9 cellular contexts compared by ENCODE assay signal in genomic region chr10:119502214-119502613, GRCh38. TPM values are rescaled to one million over a fixed set of nuclear protein-coding genes. Genes with fewer than 3 reads are reported as not detected.
DNase-seq lines count a peak whose midpoint lies in the region; ATAC-seq and TF ChIP-seq lines count a peak whose summit lies in the region.
"Had no signal": no experiment of that assay in that cellular context is flagged by ENCODE, and none has a peak within 500 bp of the region (broad histone marks: within the 10 kb centered on the region; RNA-seq: fewer than 3 reads in every experiment).

No MANE protein-coding gene starts in this region.

- no peak overlapping the region for H4K91ac ChIP-seq in H9 (ENCODE audit: insufficient read length, low read depth, low read length)

- no peak overlapping the region for H2AK5ac ChIP-seq in H9 (ENCODE audit: insufficient read length, low read length)

- H3K4me3 Mint-ChIP-seq in CD4-positive, alpha-beta T cell = peak overlapping the region; percentile 80
- H3K4me3 Mint-ChIP-seq in neural progenitor cell (peak overlapping the region; percentile 13), H9 (no peak overlapping the region)

- no peak overlapping the region for H3K4me2 ChIP-seq in neural progenitor cell
- H3K4me2 ChIP-seq in H9 (ENCODE audit: insufficient read depth, insufficient read length, low read length) = no peak overlapping the region

- H3K23me2 ChIP-seq in H9 (ENCODE audit: insufficient read length, low read depth, low read length, poor library complexity, severe bottlenecking) = no peaks in the 10 kb centered on the region

- no peak overlapping the region for H3K4ac ChIP-seq in H9 (ENCODE audit: low read depth, low read length)

- H3K9me3 ChIP-seq in CD4-positive, alpha-beta T cell (ENCODE audit: control insufficient read depth, low read length) = no peaks in the 10 kb centered on the region
- H3K9me3 ChIP-seq in neural progenitor cell (ENCODE audit: low read depth) (no peaks in the 10 kb centered on the region), H9 (ENCODE audit: control insufficient read depth, low read depth, low read length) (no peaks in the 10 kb centered on the region), A673 (ENCODE audit: low read depth, low read length, poor library complexity, severe bottlenecking) (no peaks in the 10 kb centered on the region)
- H3K9me3 ChIP-seq: testis had no signal

- H3K56ac ChIP-seq in H9 (ENCODE audit: insufficient read length, low read depth, low read length) = no peak overlapping the region

- H2BK15ac ChIP-seq in H9 (ENCODE audit: low read depth, low read length) = no peak overlapping the region

- H2BK120ac ChIP-seq in H9 (ENCODE audit: low read depth, low read length, poor library complexity, severe bottlenecking) = no peak overlapping the region

- no peak overlapping the region for H4K8ac ChIP-seq in H9 (replicated peaks; ENCODE audit: insufficient read length, low read depth, low read length)

- no peaks in the 10 kb centered on the region for H3K27me3 Mint-ChIP-seq in CD4-positive, alpha-beta T cell
- peaks cover 13% of the 10 kb centered on the region for H3K27me3 Mint-ChIP-seq in neural progenitor cell (ENCODE audit: insufficient read depth, low read depth)
- peaks cover 11% of the 10 kb centered on the region for H3K27me3 Mint-ChIP-seq in H9 (ENCODE audit: low read depth)

- peak; percentile 64 to 91 (median 86) for DNase-seq in CD4-positive, alpha-beta T cell
- DNase-seq in activated CD8-positive, alpha-beta memory T cell treated with anti-CD3 and anti-CD28 coated beads, Interleukin-2, amount 50 U/mL, for 48 hours = peak; percentile 83
- DNase-seq in neural progenitor cell (ENCODE audit: low spot score) (no peak), H9 (no peak), middle frontal gyrus (ENCODE audit: extremely low spot score, low spot score) (no peak), A673 (ENCODE audit: low spot score) (no peak)
- DNase-seq: testis had no signal

- H3K36me3 Mint-ChIP-seq in CD4-positive, alpha-beta T cell (ENCODE audit: low read depth) = peaks cover 81% of the 10 kb centered on the region
- no peaks in the 10 kb centered on the region for H3K36me3 Mint-ChIP-seq in neural progenitor cell
- H3K36me3 Mint-ChIP-seq in H9 (ENCODE audit: insufficient read depth in 1 of 3, low read depth in 3 of 3) = no peaks in the 10 kb centered on the region; a peak in 1 of 7 replicates

- CTCF ChIA-PET in CD4-positive, alpha-beta T cell (lab: Charles Lee) = interaction anchor here (1.0 kb wide), 1 partner anchor 41 kb away, joined by 3 read pairs; the partner anchor contains the start of gene RGS10
- CTCF ChIA-PET in A673 (lab: Charles Lee) = no interaction called here

- H4K5ac ChIP-seq in H9 (ENCODE audit: insufficient read length, low read depth, low read length) = no peak overlapping the region

- no peaks in the 10 kb centered on the region for H3K27me3 ChIP-seq in CD4-positive, alpha-beta T cell (ENCODE audit: control insufficient read depth, insufficient read depth, low read length)
- H3K27me3 ChIP-seq in neural progenitor cell (no peaks in the 10 kb centered on the region), H9 (ENCODE audit: insufficient read depth, low read length) (no peaks in the 10 kb centered on the region), A673 (replicated peaks; ENCODE audit: insufficient read depth, low read depth, low read length, poor library complexity) (no peaks in the 10 kb centered on the region)
- H3K27me3 ChIP-seq: testis had no signal

- BruUV-seq in A673 (replicated peaks; lab: Mats Ljungman, UMichigan) = no TSS peak

- H3K9ac ChIP-seq in neural progenitor cell = no peak overlapping the region
- H3K9ac ChIP-seq in H9 (ENCODE audit: extremely low read depth, insufficient read length, low read length) = no peak overlapping the region

- H2AFZ ChIP-seq in neural progenitor cell (replicated peaks) (no peak overlapping the region), H9 (ENCODE audit: low read length) (no peak overlapping the region)

- H3K4me1 ChIP-seq in neural progenitor cell (no peaks in the 10 kb centered on the region), H9 (ENCODE audit: insufficient read depth, low read length) (no peaks in the 10 kb centered on the region), A673 (ENCODE audit: insufficient read depth, low read length, poor library complexity, severe bottlenecking) (peaks cover 17% of the 10 kb centered on the region)
- H3K4me1 ChIP-seq: testis had no signal

- no peak overlapping the region for H2BK5ac ChIP-seq in H9 (ENCODE audit: insufficient read length, low read length)

- H3K27ac ChIP-seq in CD4-positive, alpha-beta T cell (ENCODE audit: low read depth, low read length) = peak overlapping the region; percentile 95
- no peak overlapping the region for H3K27ac ChIP-seq in neural progenitor cell
- no peak overlapping the region for H3K27ac ChIP-seq in H9 (ENCODE audit: insufficient read length, low read depth, low read length)
- H3K27ac ChIP-seq in A673 (ENCODE audit: low read depth, low read length, poor library complexity, severe bottlenecking) = no peak overlapping the region
- H3K27ac ChIP-seq: testis had no signal

- H3K79me2 ChIP-seq in neural progenitor cell (ENCODE audit: low read depth) (no peaks in the 10 kb centered on the region), H9 (ENCODE audit: insufficient read depth, low read length) (no peaks in the 10 kb centered on the region)

- H4K20me1 ChIP-seq in neural progenitor cell (ENCODE audit: low read depth) (no peaks in the 10 kb centered on the region), H9 (ENCODE audit: control insufficient read depth, insufficient read depth, insufficient read length) (no peaks in the 10 kb centered on the region)

- peak overlapping the region; percentile 99 for H3K27ac Mint-ChIP-seq in CD4-positive, alpha-beta T cell
- H3K27ac Mint-ChIP-seq in neural progenitor cell (no peak overlapping the region), H9 (no peak overlapping the region)

- no peak overlapping the region for H3K18ac ChIP-seq in H9 (ENCODE audit: insufficient read length, low read depth, low read length)

- no peak for TF ChIP-seq CTCF in CD4-positive, alpha-beta T cell (IDR thresholded peaks at IDR 0.05)
- TF ChIP-seq CTCF in neural progenitor cell (IDR thresholded peaks at IDR 0.05) (no peak), H9 (conservative IDR thresholded peaks at IDR 0.05) (no peak), A673 (conservative IDR thresholded peaks at IDR 0.05; ENCODE audit: low read depth, low read length) (no peak)

- POLR2A ChIA-PET in CD4-positive, alpha-beta T cell (lab: Charles Lee) = interaction anchor here (0.7 to 5.9 kb wide), 11 partner anchors 9 to 95 kb away, joined by 3 to 74 read pairs (median 4); partner anchors contain the start of genes RGS10 and TIAL1
- POLR2A ChIA-PET in A673 (lab: Charles Lee; ENCODE audit: low non-redundant PET) = no interaction called here

- H3K23ac ChIP-seq in H9 (ENCODE audit: insufficient read length, low read depth, low read length) = no peak overlapping the region

- H3F3A ChIP-seq in neural progenitor cell (ENCODE audit: low read depth) = no peaks in the 10 kb centered on the region

- no CpG with 5 or more reads among the region's 11 CpGs for WGBS in H9 (ENCODE audit: extremely low coverage, insufficient read length, low lambda C conversion rate)

- peak; percentile 84 for ATAC-seq in CD4-positive, alpha-beta T cell (ENCODE audit: poor library complexity)
- ATAC-seq in HG03159 (IDR thresholded peaks at IDR 0.05; ENCODE audit: unreplicated experiment) (peak; percentile 69), GM21723 (IDR thresholded peaks at IDR 0.05; ENCODE audit: unreplicated experiment) (no peak)

- no peak overlapping the region for H2BK20ac ChIP-seq in H9 (ENCODE audit: low read depth, low read length, poor library complexity, severe bottlenecking)

- no peaks in the 10 kb centered on the region for H3K79me1 ChIP-seq in H9 (ENCODE audit: insufficient read depth, low read depth, low read length, poor library complexity, severe bottlenecking)

- H3K4me3 ChIP-seq in neural progenitor cell (no peak overlapping the region), A673 (ENCODE audit: low read depth, low read length, poor library complexity, severe bottlenecking) (no peak overlapping the region)
- H3K4me3 ChIP-seq: testis had no signal

- H3K9me3 Mint-ChIP-seq in CD4-positive, alpha-beta T cell = no peaks in the 10 kb centered on the region
- no peaks in the 10 kb centered on the region for H3K9me3 Mint-ChIP-seq in neural progenitor cell
- H3K9me3 Mint-ChIP-seq in H9 = no peaks in the 10 kb centered on the region

- no peak overlapping the region for H3T11ph ChIP-seq in H9 (ENCODE audit: low read length)

- H3K14ac ChIP-seq in H9 (ENCODE audit: insufficient read depth, low read length) = no peak overlapping the region

- intact Hi-C loops in CD4-positive, alpha-beta T cell (cut with DNase I, micrococcal nuclease) = loop anchor here (1.0 to 10.0 kb wide), 8 partner anchors 14 to 195 kb away; partner anchors contain the start of genes BAG3 (in 1 of the 2), RGS10 (in 1 of the 2) and TIAL1 (in 1 of the 2)
- intact Hi-C loops in A673 (cut with micrococcal nuclease; ENCODE audit: unreplicated experiment) = no loop called here

- H3K36me3 ChIP-seq in neural progenitor cell (no peaks in the 10 kb centered on the region), A673 (ENCODE audit: insufficient read depth, low read length, poor library complexity, severe bottlenecking) (no peaks in the 10 kb centered on the region)

- no peak overlapping the region for H2BK12ac ChIP-seq in H9 (ENCODE audit: insufficient read length, low read depth, low read length)

- H3K4me1 Mint-ChIP-seq in CD4-positive, alpha-beta T cell (ENCODE audit: low read depth) = peaks cover 94% of the 10 kb centered on the region
- H3K4me1 Mint-ChIP-seq in neural progenitor cell = peaks cover 33% of the 10 kb centered on the region
- H3K4me1 Mint-ChIP-seq in H9 = peaks cover 0 to 8% of the 10 kb centered on the region in 2 experiments; a peak in 3 of 4 replicates

RNA-seq across cellular contexts. Expression of gene RGS10, which starts 40.3 kb away (rescaled TPM):
- total RNA-seq in CD4-positive, alpha-beta T cell = 100 to 1,000 TPM; 132 to 134 TPM
- total RNA-seq in neural progenitor cell (ENCODE audit: low replicate concordance) = 8.4 and 12.0 TPM in 2 replicates
- 9.8 and 10.6 TPM in 2 replicates for total RNA-seq in H9 (2021)
- 16.6 and 18.4 TPM in 2 replicates for total RNA-seq in A673 (2021)

Comparison
In these comparisons a context has a peak if more than half of its experiments do, and no peak if none do; other contexts are left out.
1. DNase-seq: peak in CD4-positive, alpha-beta T cell (10 of 10) and activated CD8-positive, alpha-beta memory T cell treated with anti-CD3 and anti-CD28 coated beads, Interleukin-2, amount 50 U/mL, for 48 hours (single experiment); none in neural progenitor cell (single experiment), H9 (single experiment), middle frontal gyrus (single experiment) and A673 (single experiment).
2. H3K4me3 Mint-ChIP-seq: peak in CD4-positive, alpha-beta T cell (single experiment) and neural progenitor cell (single experiment); none in H9 (0 of 2).